Comparison of ENCODE assay signal across 23 cellular contexts in the genomic region with DNA sequence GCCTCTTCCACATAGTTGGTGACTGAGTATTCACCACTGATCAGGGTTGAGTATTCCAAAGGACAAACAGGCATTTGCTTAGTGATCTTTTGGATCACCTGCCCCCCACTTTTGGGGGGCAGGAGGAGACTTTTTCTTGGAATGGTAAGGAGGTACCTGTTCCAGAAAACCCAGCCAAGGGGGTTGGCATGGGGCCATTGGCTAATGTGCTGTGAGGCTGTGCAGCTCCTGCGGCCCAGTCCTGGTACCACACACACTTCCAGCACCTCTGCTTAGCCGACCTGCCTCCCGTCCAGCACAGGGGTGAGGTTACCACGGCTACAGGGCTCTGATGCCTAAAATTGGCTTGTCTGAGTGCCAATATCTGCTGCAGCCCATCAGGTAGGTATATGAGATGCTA.
"Had no signal": no experiment of that assay in that cellular context is flagged by ENCODE, and none has a peak within 500 bp of the region (broad histone marks: within the 10 kb centered on the region; RNA-seq: fewer than 3 reads in every experiment).

No MANE protein-coding gene starts in this region.

- H3K9me3 ChIP-seq: prostate gland, spleen, testis, transverse colon had no signal

- H3K4me1 Mint-ChIP-seq: natural killer cell; stimulated activated memory B cell treated with anti-CD40 and anti-IgM and Interleukin-4, amounts not matched to agents 10 μg/mL and 1 μg/mL and 100 μg/mL, for 72 hours had no signal

- H3K27me3 ChIP-seq: dorsolateral prefrontal cortex, hepatocyte, spleen, testis, transverse colon had no signal

- DNase-seq: cortex of kidney; effector CD8-positive, alpha-beta T cell; foreskin melanocyte; kidney; left colon; mammary epithelial cell; natural killer cell; occipital lobe; spleen; stimulated activated CD4-positive, alpha-beta T cell treated with anti-CD3 and anti-CD28 coated beads, Interleukin-15, amount 100 ng/mL, for 24 hours; stimulated activated CD4-positive, alpha-beta T cell treated with anti-CD3 and anti-CD28 coated beads, Interleukin-1b, Interleukin-23, amount 100 ng/mL, for 48 hours; stimulated activated CD4-positive, alpha-beta T cell treated with anti-CD3 and anti-CD28 coated beads, Interleukin-4, amount 100 ng/mL, for 24 hours; testis; transverse colon had no signal

- H2AFZ ChIP-seq: hepatocyte, parathyroid adenoma had no signal

- H3K79me2 ChIP-seq: hepatocyte, parathyroid adenoma had no signal

- H3K9me3 Mint-ChIP-seq: natural killer cell; neural progenitor cell; stimulated activated memory B cell treated with anti-CD40 and anti-IgM and Interleukin-4, amounts not matched to agents 10 μg/mL and 1 μg/mL and 100 μg/mL, for 72 hours; stimulated activated naive CD8-positive, alpha-beta T cell treated with anti-CD3 and anti-CD28 coated beads, Interleukin-15, Interleukin-2, amounts not matched to agents 100 ng/mL and 50 ng/mL, for 24 hours had no signal

- H3K4me3 Mint-ChIP-seq: mesothelial cell of epicardium; natural killer cell; neural progenitor cell; stimulated activated memory B cell treated with anti-CD40 and anti-IgM and Interleukin-4, amounts not matched to agents 10 μg/mL and 1 μg/mL and 100 μg/mL, for 72 hours; stimulated activated naive CD8-positive, alpha-beta T cell treated with anti-CD3 and anti-CD28 coated beads, Interleukin-15, Interleukin-2, amounts not matched to agents 100 ng/mL and 50 ng/mL, for 24 hours had no signal

- H3K36me3 Mint-ChIP-seq: mesothelial cell of epicardium; natural killer cell; neural progenitor cell; stimulated activated memory B cell treated with anti-CD40 and anti-IgM and Interleukin-4, amounts not matched to agents 10 μg/mL and 1 μg/mL and 100 μg/mL, for 72 hours had no signal

- H3K36me3 ChIP-seq: neural progenitor cell, prostate gland, spleen, transverse colon had no signal

- H3K27ac Mint-ChIP-seq: mesothelial cell of epicardium; natural killer cell; neural progenitor cell; stimulated activated memory B cell treated with anti-CD40 and anti-IgM and Interleukin-4, amounts not matched to agents 10 μg/mL and 1 μg/mL and 100 μg/mL, for 72 hours; stimulated activated naive CD8-positive, alpha-beta T cell treated with anti-CD3 and anti-CD28 coated beads, Interleukin-15, Interleukin-2, amounts not matched to agents 100 ng/mL and 50 ng/mL, for 24 hours had no signal

- H3K27ac ChIP-seq: dorsolateral prefrontal cortex, hepatocyte, neural progenitor cell, parathyroid adenoma, prostate gland, spleen, testis, transverse colon had no signal

- ATAC-seq: left colon; natural killer cell; sciatic nerve; stimulated activated memory B cell treated with anti-CD40 and anti-IgM and Interleukin-4, amounts not matched to agents 10 μg/mL and 1 μg/mL and 100 μg/mL, for 72 hours had no signal

- H3K4me2 ChIP-seq: hepatocyte had no signal

- H3K4me3 ChIP-seq: dorsolateral prefrontal cortex, hepatocyte, neural progenitor cell, prostate gland, spleen, testis, transverse colon had no signal

- H3K4me1 ChIP-seq: prostate gland, spleen, testis, transverse colon had no signal
